Comparison of ENCODE assay signal across 7 cellular contexts in the genomic region with DNA sequence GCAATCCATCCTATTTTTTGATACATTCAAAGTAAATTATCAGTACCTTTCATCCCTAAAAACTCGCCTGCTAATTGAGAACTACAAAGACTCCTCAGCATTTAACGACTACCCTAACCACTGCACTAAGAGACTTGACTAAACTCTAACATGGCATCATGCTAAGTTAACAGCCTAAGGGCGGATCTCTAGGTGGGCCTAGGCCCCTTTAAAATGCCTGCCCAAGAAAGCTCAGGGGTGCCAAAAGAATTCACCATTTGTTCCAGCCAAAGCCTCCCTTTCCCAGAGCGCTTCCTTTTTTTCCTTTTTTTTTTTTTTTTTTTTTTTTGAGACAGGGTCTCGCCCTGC. TPM values are rescaled to one million over a fixed set of nuclear protein-coding genes. Genes with fewer than 3 reads are reported as not detected.
A peak's percentile ranks its signal among the peaks of the same experiment; 100 is the strongest.
DNase-seq lines count a peak whose midpoint lies in the region; ATAC-seq and TF ChIP-seq lines count a peak whose summit lies in the region.

No MANE protein-coding gene starts in this region.

- peak overlapping the region; percentile 91 for H3K4me3 ChIP-seq in HAP-1
- H3K4me3 ChIP-seq in SJSA1 = peak overlapping the region; percentile 72
- H3K4me3 ChIP-seq in foreskin fibroblast (ENCODE audit: low read depth in 1 of 2, low read length in 2 of 2) = peak overlapping the region; percentile 88 to 91

- ATAC-seq in sciatic nerve (peak; percentile 46), HG03520 (IDR thresholded peaks at IDR 0.05; ENCODE audit: unreplicated experiment) (no peak), HG02678 (IDR thresholded peaks at IDR 0.05; ENCODE audit: unreplicated experiment) (no peak)

- TF ChIP-seq CTCF in foreskin fibroblast (IDR thresholded peaks at IDR 0.05; ENCODE audit: low read depth, low read length) = no peak

- in situ Hi-C loops in HAP-1 (cut with MboI; ENCODE audit: low sequenced_read_pairs) = no loop called here

- H3K9me3 ChIP-seq in HAP-1 = no peaks in the 10 kb centered on the region
- H3K9me3 ChIP-seq in SJSA1 (replicated peaks) = no peaks in the 10 kb centered on the region

- no peak for DNase-seq in HAP-1 (ENCODE audit: low spot score in 2 of 2)
- no peak for DNase-seq in SJSA1 (ENCODE audit: low read depth in 1 of 2, low spot score in 2 of 2)
- no peak for DNase-seq in foreskin fibroblast
- DNase-seq in sciatic nerve (ENCODE audit: low spot score) = no peak
- DNase-seq in DMS153 treated with DMSO at 0.1 percent for 48 hours (lab: John Stamatoyannopoulos, UW; ENCODE audit: unreplicated experiment) = no peak

- H3K27ac ChIP-seq in SJSA1 = peak overlapping the region; percentile 22; the same call in 1 of the 2 replicates

- H3K36me3 ChIP-seq in HAP-1 (replicated peaks) = peaks cover 2% of the 10 kb centered on the region
- peaks cover 4% of the 10 kb centered on the region for H3K36me3 ChIP-seq in SJSA1

- H3K4me1 ChIP-seq in HAP-1 (peaks cover 10% of the 10 kb centered on the region), SJSA1 (replicated peaks) (no peaks in the 10 kb centered on the region; the same call in 1 of the 2 replicates)

- intact Hi-C loops in sciatic nerve (cut with DNase I) = no loop called here

- no peaks in the 10 kb centered on the region for H3K27me3 ChIP-seq in HAP-1 (ENCODE audit: low read depth)
- no peaks in the 10 kb centered on the region for H3K27me3 ChIP-seq in SJSA1 (replicated peaks)

RNA-seq across cellular contexts. Expression of a gene that starts 0.6 kb away (rescaled TPM):
- total RNA-seq in SJSA1 (2014; rRNA removed; shearing (Covaris generic)) = 8.3 and 12.6 TPM in 2 replicates
- total RNA-seq in sciatic nerve = 31.4 TPM

RNA-seq across cellular contexts. Expression of a gene that starts 6.1 kb away (rescaled TPM):
- total RNA-seq in SJSA1 (2014; rRNA removed; shearing (Covaris generic)) = not detected in 2 replicates
- total RNA-seq in sciatic nerve = not detected

RNA-seq across cellular contexts. Expression of a gene that starts 23.3 kb away (rescaled TPM):
- 4.0 and 8.9 TPM in 2 replicates for total RNA-seq in SJSA1 (2014; rRNA removed; shearing (Covaris generic))
- 22.0 TPM for total RNA-seq in sciatic nerve

RNA-seq across cellular contexts. Expression of a gene that starts 59.2 kb away (rescaled TPM):
- not detected in 2 replicates for total RNA-seq in SJSA1 (2014; rRNA removed; shearing (Covaris generic))
- total RNA-seq in sciatic nerve = 16.3 TPM
